Comparison of ENCODE assay signal across 15 cellular contexts in genomic region chr3:187006884-187007630, GRCh38.
A peak's percentile ranks its signal among the peaks of the same experiment; 100 is the strongest.
DNase-seq lines count a peak whose midpoint lies in the region; ATAC-seq lines count a peak whose summit lies in the region.
"Had no signal": no experiment of that assay in that cellular context is flagged by ENCODE, and none has a peak within 500 bp of the region (broad histone marks: within the 10 kb centered on the region; RNA-seq: fewer than 3 reads in every experiment).

No MANE protein-coding gene starts in this region.

- no peaks in the 10 kb centered on the region for H3K36me3 ChIP-seq in CD4-positive, alpha-beta memory T cell (ENCODE audit: insufficient read depth, low read length)
- H3K36me3 ChIP-seq: gastrocnemius medialis, right atrium auricular region had no signal

- ATAC-seq in memory B cell (ENCODE audit: low read depth) (no peak), left lobe of liver (no peak)

- H3K9me3 Mint-ChIP-seq in CD4-positive, alpha-beta memory T cell = peaks cover 0 to 8% (median under 1%) of the 10 kb centered on the region in 8 donors
- H3K9me3 Mint-ChIP-seq in activated CD4-positive, alpha-beta memory T cell treated with anti-CD3 and anti-CD28 coated beads, Interleukin-2, amount 10 ng/mL, durations not matched to agents 7 days and 5 days = peaks cover 14% of the 10 kb centered on the region
- H3K9me3 Mint-ChIP-seq in memory B cell = peaks cover 9% of the 10 kb centered on the region

- no peaks in the 10 kb centered on the region for H3K9me3 ChIP-seq in CD4-positive, alpha-beta memory T cell (ENCODE audit: control insufficient read depth in 1 of 2, low read length in 2 of 2)
- H3K9me3 ChIP-seq: Caco-2, gastrocnemius medialis, right atrium auricular region had no signal

- DNase-seq in CD4-positive, alpha-beta memory T cell = peak in 3 of 5 donors; percentile 31 to 59 (median 38)
- peak; percentile 20 for DNase-seq in HCEC 1CT
- no peak for DNase-seq in activated CD4-positive, alpha-beta memory T cell treated with anti-CD3 and anti-CD28 coated beads, Interleukin-2, amount 10 ng/mL, durations not matched to agents 7 days and 5 days
- no peak for DNase-seq in memory B cell (ENCODE audit: low spot score in 2 of 2)
- no peak for DNase-seq in NCI-H1436 treated with DMSO at 0.1 percent for 48 hours (lab: John Stamatoyannopoulos, UW)
- no peak for DNase-seq in left lobe of liver (ENCODE audit: low spot score)
- no peak for DNase-seq in iPS-NIHi11 (ENCODE audit: low spot score)
- DNase-seq: amygdala, Caco-2, gastrocnemius medialis, NCI-H1436, NCI-H748 treated with DMSO at 0.1 percent for 48 hours, SHP77, substantia nigra had no signal

- H3K4me1 Mint-ChIP-seq in CD4-positive, alpha-beta memory T cell = peaks cover 52 to 70% (median 63%) of the 10 kb centered on the region in 4 donors
- H3K4me1 Mint-ChIP-seq in activated CD4-positive, alpha-beta memory T cell treated with anti-CD3 and anti-CD28 coated beads, Interleukin-2, amount 10 ng/mL, durations not matched to agents 7 days and 5 days = peaks cover 68% of the 10 kb centered on the region
- H3K4me1 Mint-ChIP-seq in memory B cell = peaks cover 43% of the 10 kb centered on the region

- H3K27ac Mint-ChIP-seq in CD4-positive, alpha-beta memory T cell = peak overlapping the region; percentile 5 to 72 (median 58)
- H3K27ac Mint-ChIP-seq in activated CD4-positive, alpha-beta memory T cell treated with anti-CD3 and anti-CD28 coated beads, Interleukin-2, amount 10 ng/mL, durations not matched to agents 7 days and 5 days = peak overlapping the region; percentile 71
- peak overlapping the region; percentile 88 for H3K27ac Mint-ChIP-seq in memory B cell

- H3K27ac ChIP-seq in CD4-positive, alpha-beta memory T cell (ENCODE audit: low read depth, low read length) = peak overlapping the region; percentile 39
- H3K27ac ChIP-seq: right atrium auricular region had no signal

- peak overlapping the region in 1 of 2 donors; percentile 12 for H3K4me3 ChIP-seq in CD4-positive, alpha-beta memory T cell (ENCODE audit: low read length in 2 of 2)
- H3K4me3 ChIP-seq: gastrocnemius medialis, right atrium auricular region had no signal

- H3K27me3 Mint-ChIP-seq in CD4-positive, alpha-beta memory T cell = no peaks in the 10 kb centered on the region
- H3K27me3 Mint-ChIP-seq in activated CD4-positive, alpha-beta memory T cell treated with anti-CD3 and anti-CD28 coated beads, Interleukin-2, amount 10 ng/mL, durations not matched to agents 7 days and 5 days = no peaks in the 10 kb centered on the region
- no peaks in the 10 kb centered on the region for H3K27me3 Mint-ChIP-seq in memory B cell

- no peaks in the 10 kb centered on the region for H3K27me3 ChIP-seq in CD4-positive, alpha-beta memory T cell (ENCODE audit: insufficient read depth, low read length)
- H3K27me3 ChIP-seq: gastrocnemius medialis, right atrium auricular region had no signal

- intact Hi-C loops in CD4-positive, alpha-beta memory T cell (cut with micrococcal nuclease) = loop anchor here (5.0 to 10.0 kb wide), 3 partner anchors 35 to 125 kb away; no protein-coding TSS in a partner anchor

- CTCF ChIA-PET in CD4-positive, alpha-beta memory T cell (lab: Charles Lee; ENCODE audit: partially characterized antibody) = interaction anchor here (0.8 to 1.4 kb wide), 7 partner anchors 18 to 158 kb away, joined by 3 to 6 read pairs (median 3); partner anchors contain the start of gene RPL39L
- CTCF ChIA-PET in activated CD4-positive, alpha-beta memory T cell treated with anti-CD3 and anti-CD28 coated beads, Interleukin-2, amount 10 ng/mL, durations not matched to agents 7 days and 5 days (lab: Charles Lee) = interaction anchor here (0.6 to 1.4 kb wide), 5 partner anchors 12 to 1346 kb away, joined by 3 to 5 read pairs (median 4); partner anchors contain the start of gene RPL39L

- peaks cover 67% of the 10 kb centered on the region for H3K4me1 ChIP-seq in CD4-positive, alpha-beta memory T cell (ENCODE audit: insufficient read depth, low read length)

- peak overlapping the region; percentile 1 to 79 (median 58) for H3K4me3 Mint-ChIP-seq in CD4-positive, alpha-beta memory T cell
- H3K4me3 Mint-ChIP-seq in activated CD4-positive, alpha-beta memory T cell treated with anti-CD3 and anti-CD28 coated beads, Interleukin-2, amount 10 ng/mL, durations not matched to agents 7 days and 5 days = peak overlapping the region; percentile 3
- peak overlapping the region; percentile 12 for H3K4me3 Mint-ChIP-seq in memory B cell

- POLR2A ChIA-PET in CD4-positive, alpha-beta memory T cell (lab: Charles Lee; ENCODE audit: partially characterized antibody) = interaction anchor here (0.6 to 4.9 kb wide), 15 partner anchors 10 to 180 kb away, joined by 3 to 52 read pairs (median 4); partner anchors contain the start of gene ST6GAL1
- POLR2A ChIA-PET in activated CD4-positive, alpha-beta memory T cell treated with anti-CD3 and anti-CD28 coated beads, Interleukin-2, amount 10 ng/mL, durations not matched to agents 7 days and 5 days (lab: Charles Lee) = interaction anchor here (0.8 to 1.6 kb wide), 10 partner anchors 13 to 223 kb away, joined by 3 to 27 read pairs (median 6); partner anchors contain the start of gene EIF4A2

- H3K36me3 Mint-ChIP-seq in CD4-positive, alpha-beta memory T cell = peaks cover 38 to 43% of the 10 kb centered on the region in 2 donors
- peaks cover 61% of the 10 kb centered on the region for H3K36me3 Mint-ChIP-seq in activated CD4-positive, alpha-beta memory T cell treated with anti-CD3 and anti-CD28 coated beads, Interleukin-2, amount 10 ng/mL, durations not matched to agents 7 days and 5 days (ENCODE audit: low read depth)
- H3K36me3 Mint-ChIP-seq in memory B cell = peaks cover 54% of the 10 kb centered on the region

Comparison
In these comparisons a context has a peak if more than half of its experiments do, and no peak if none do; other contexts are left out.
1. DNase-seq: peak in CD4-positive, alpha-beta memory T cell (3 of 5) and HCEC 1CT (single experiment); none in activated CD4-positive, alpha-beta memory T cell treated with anti-CD3 and anti-CD28 coated beads, Interleukin-2, amount 10 ng/mL, durations not matched to agents 7 days and 5 days (single experiment), memory B cell (0 of 2), NCI-H1436 treated with DMSO at 0.1 percent for 48 hours (single experiment), left lobe of liver (single experiment) and iPS-NIHi11 (single experiment).
2. H3K4me3 Mint-ChIP-seq: peak in every context shown above with its lines; median percentile 58 in CD4-positive, alpha-beta memory T cell; 12 in memory B cell; 3 in activated CD4-positive, alpha-beta memory T cell treated with anti-CD3 and anti-CD28 coated beads, Interleukin-2, amount 10 ng/mL, durations not matched to agents 7 days and 5 days.
3. Peak in every context shown above with its lines, with median percentiles within 50 percentile points of each other: H3K27ac Mint-ChIP-seq.